Comparison of ENCODE assay signal across 38 cellular contexts in the genomic region with DNA sequence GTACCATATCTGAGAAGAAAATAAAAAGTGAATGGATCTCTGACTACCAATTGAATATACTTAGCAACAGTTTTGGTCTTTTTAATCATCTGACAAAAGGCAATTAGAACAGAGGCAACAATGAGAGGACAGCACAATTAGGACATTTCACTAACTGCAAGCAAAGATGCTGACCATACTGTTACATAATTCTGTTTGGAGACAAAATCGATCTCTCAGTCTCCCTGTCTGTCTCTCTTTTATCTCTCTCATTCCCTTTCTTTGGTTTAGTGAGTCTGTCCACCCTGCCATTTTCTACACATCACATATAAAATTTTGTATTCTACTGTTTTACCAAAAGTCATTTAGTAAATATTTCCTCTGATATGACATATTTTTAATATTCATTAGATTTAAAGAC. TPM values are rescaled to one million over a fixed set of nuclear protein-coding genes. Genes with fewer than 3 reads are reported as not detected.
"Had no signal": no experiment of that assay in that cellular context is flagged by ENCODE, and none has a peak within 500 bp of the region (broad histone marks: within the 10 kb centered on the region; RNA-seq: fewer than 3 reads in every experiment).

No MANE protein-coding gene starts in this region.

- H3K36me3 ChIP-seq: adrenal gland, brain microvascular endothelial cell, breast epithelium had no signal

- FAIRE-seq: astrocyte, TTC549 had no signal

- H3K27ac ChIP-seq: adrenal gland, body of pancreas, brain microvascular endothelial cell, breast epithelium, VCaP had no signal

- ATAC-seq: activated CD8-positive, alpha-beta T cell treated with anti-CD3 and anti-CD28 coated beads for 36 hours; activated naive CD4-positive, alpha-beta T cell treated with anti-CD3 and anti-CD28 coated beads, Interleukin-2, amount 50 U/mL, for 72 hours; activated T-cell treated with anti-CD3 and anti-CD28 coated beads, Interleukin-2, amount 50 U/mL, for 4 hours; activated T-cell treated with anti-CD3 and anti-CD28 coated beads, Interleukin-2, amount 50 U/mL, for 72 hours; activated T-helper 17 cell treated with anti-CD3 and anti-CD28 coated beads, Interleukin-2, amount 50 U/mL, for 72 hours; body of pancreas had no signal

- DNase-seq: activated B cell treated with CpG ODN at 0.5 μM for 24 hours; activated CD4-positive, alpha-beta memory T cell treated with anti-CD3 and anti-CD28 coated beads for 36 hours; activated CD4-positive, alpha-beta T cell treated with anti-CD3 and anti-CD28 coated beads for 4 hours; activated CD4-positive, alpha-beta T cell treated with anti-CD3 and anti-CD28 coated beads, Interleukin-2, amount 10 ng/mL, durations not matched to agents 24 days and 14 days; activated CD4-positive, alpha-beta T cell treated with anti-CD3 and anti-CD28 coated beads, Interleukin-2, amount 50 U/mL, for 1 hour; activated CD4-positive, alpha-beta T cell treated with anti-CD3 and anti-CD28 coated beads, Interleukin-2, amount 50 U/mL, for 4 hours; activated CD4-positive, CD25-positive, alpha-beta regulatory T cell treated with anti-CD3 and anti-CD28 coated beads, Interleukin-2, amount 50 U/mL, for 72 hours; activated CD8-positive, alpha-beta memory T cell treated with anti-CD3 and anti-CD28 coated beads, Interleukin-2, amount 50 U/mL, for 4 hours; activated CD8-positive, alpha-beta T cell treated with anti-CD3 and anti-CD28 coated beads for 36 hours; activated effector memory CD4-positive, alpha-beta T cell treated with anti-CD3 and anti-CD28 coated beads, Interleukin-2, amount 50 U/mL, for 16 hours; activated gamma-delta T cell treated with Interleukin-2 at 50 U/mL for 16 hours; activated naive CD4-positive, alpha-beta T cell; activated naive CD4-positive, alpha-beta T cell treated with anti-CD3 and anti-CD28 coated beads for 36 hours; activated naive CD4-positive, alpha-beta T cell treated with anti-CD3 and anti-CD28 coated beads, Interleukin-2, amount 50 U/mL, for 16 hours; activated naive CD8-positive, alpha-beta T cell treated with anti-CD3 and anti-CD28 coated beads for 36 hours; activated T-cell treated with anti-CD3 and anti-CD28 coated beads for 4 hours; activated T-cell treated with anti-CD3 and anti-CD28 coated beads, Interleukin-2, amount 50 U/mL, for 1 hour; activated T-cell treated with anti-CD3 and anti-CD28 coated beads, Interleukin-2, amount 50 U/mL, for 4 hours; activated T-cell treated with anti-CD3 and anti-CD28 coated beads, Interleukin-2, amount 50 U/mL, for 72 hours; adrenal gland; amniotic stem cell; aorta; body of pancreas; brain microvascular endothelial cell; central memory CD4-positive, alpha-beta T cell; T-helper 1 cell; T-helper 2 cell; T-helper 9 cell had no signal

- H3K4me1 ChIP-seq: adrenal gland, breast epithelium had no signal

- H3K4me3 ChIP-seq: adrenal gland, body of pancreas, breast epithelium had no signal

- H3K9me3 ChIP-seq: adrenal gland had no signal

- H3K27me3 ChIP-seq: adrenal gland, body of pancreas, brain microvascular endothelial cell, breast epithelium had no signal

RNA-seq across cellular contexts. Expression of a gene that starts 2.2 kb away (rescaled TPM):
- total RNA-seq: activated B cell treated with CpG ODN at 0.5 μM for 24 hours; activated CD4-positive, alpha-beta memory T cell treated with anti-CD3 and anti-CD28 coated beads for 36 hours; activated CD4-positive, alpha-beta T cell treated with anti-CD3 and anti-CD28 coated beads, Interleukin-2, amount 10 ng/mL, durations not matched to agents 24 days and 14 days; activated CD8-positive, alpha-beta memory T cell treated with anti-CD3 and anti-CD28 coated beads for 36 hours; activated CD8-positive, alpha-beta T cell treated with anti-CD3 and anti-CD28 coated beads for 36 hours; activated naive CD4-positive, alpha-beta T cell treated with anti-CD3 and anti-CD28 coated beads for 36 hours; activated naive CD4-positive, alpha-beta T cell treated with anti-CD3 and anti-CD28 coated beads, Interleukin-2, amount 50 U/mL, for 72 hours; activated naive CD8-positive, alpha-beta T cell treated with anti-CD3 and anti-CD28 coated beads for 36 hours; activated T-cell treated with anti-CD3 and anti-CD28 coated beads, Interleukin-2, amount 50 U/mL, for 4 hours; activated T-cell treated with anti-CD3 and anti-CD28 coated beads, Interleukin-2, amount 50 U/mL, for 72 hours; activated T-helper 1 cell treated with anti-CD3 and anti-CD28 coated beads, Interleukin-12 subunit alpha, Interleukin-12 subunit beta, Interleukin-2, Interleukin-4 antibody, amounts not matched to agents 30 ng/mL and 10 ng/mL and 1 ng/mL, durations not matched to agents 14 hours and 24 hours and 36 hours; activated T-helper 17 cell treated with anti-CD3 and anti-CD28 coated beads, Interleukin-2, amount 50 U/mL, for 72 hours; adrenal gland; aorta; astrocyte; breast epithelium; cardiac septum; cerebellum had no signal
- polyA plus RNA-seq: adrenal gland, aorta had no signal

RNA-seq across cellular contexts. Expression of a gene that starts 43.3 kb away (rescaled TPM):
- total RNA-seq: activated B cell treated with CpG ODN at 0.5 μM for 24 hours; activated CD4-positive, alpha-beta memory T cell treated with anti-CD3 and anti-CD28 coated beads for 36 hours; activated CD4-positive, alpha-beta T cell treated with anti-CD3 and anti-CD28 coated beads, Interleukin-2, amount 10 ng/mL, durations not matched to agents 24 days and 14 days; activated CD8-positive, alpha-beta memory T cell treated with anti-CD3 and anti-CD28 coated beads for 36 hours; activated CD8-positive, alpha-beta T cell treated with anti-CD3 and anti-CD28 coated beads for 36 hours; activated naive CD4-positive, alpha-beta T cell treated with anti-CD3 and anti-CD28 coated beads for 36 hours; activated naive CD4-positive, alpha-beta T cell treated with anti-CD3 and anti-CD28 coated beads, Interleukin-2, amount 50 U/mL, for 72 hours; activated naive CD8-positive, alpha-beta T cell treated with anti-CD3 and anti-CD28 coated beads for 36 hours; activated T-cell treated with anti-CD3 and anti-CD28 coated beads, Interleukin-2, amount 50 U/mL, for 72 hours; activated T-helper 1 cell treated with anti-CD3 and anti-CD28 coated beads, Interleukin-12 subunit alpha, Interleukin-12 subunit beta, Interleukin-2, Interleukin-4 antibody, amounts not matched to agents 30 ng/mL and 10 ng/mL and 1 ng/mL, durations not matched to agents 14 hours and 24 hours and 36 hours; activated T-helper 17 cell treated with anti-CD3 and anti-CD28 coated beads, Interleukin-2, amount 50 U/mL, for 72 hours; body of pancreas; cardiac septum had no signal
- polyA plus RNA-seq: aorta had no signal
